ENCODE assay signal across 29 cellular contexts in genomic region chr12:130621696-130622298, GRCh38.
"Had no signal": no experiment of that assay in that cellular context is flagged by ENCODE, and none has a peak within 500 bp of the region (broad histone marks: within the 10 kb centered on the region; RNA-seq: fewer than 3 reads in every experiment).

No MANE protein-coding gene starts in this region.

- H3K4me1 Mint-ChIP-seq: activated B cell treated with CpG ODN at 0.5 μM for 24 hours; activated T-helper 17 cell treated with anti-CD3 and anti-CD28 coated beads, Interleukin-2, amount 50 U/mL, for 72 hours; T-helper 17 cell had no signal

- H3K27me3 Mint-ChIP-seq: activated B cell treated with CpG ODN at 0.5 μM for 24 hours; activated naive CD8-positive, alpha-beta T cell had no signal

- H3K27me3 ChIP-seq: brain microvascular endothelial cell, heart left ventricle had no signal

- H3K27ac ChIP-seq: brain microvascular endothelial cell, heart left ventricle, WERI-Rb-1 had no signal

- DNase-seq: activated B cell treated with CpG ODN at 0.5 μM for 24 hours; activated CD4-positive, alpha-beta T cell treated with anti-CD3 and anti-CD28 coated beads for 48 hours; activated CD4-positive, alpha-beta T cell treated with anti-CD3 and anti-CD28 coated beads, Interleukin-2, amount 50 U/mL, for 1 hour; activated CD4-positive, alpha-beta T cell treated with anti-CD3 and anti-CD28 coated beads, Interleukin-2, amount 50 U/mL, for 48 hours; activated CD8-positive, alpha-beta T cell treated with anti-CD3 and anti-CD28 coated beads for 36 hours; activated effector memory CD4-positive, alpha-beta T cell treated with Interleukin-2 at 50 U/mL for 16 hours; activated gamma-delta T cell treated with Interleukin-2 at 50 U/mL for 16 hours; activated naive CD4-positive, alpha-beta T cell treated with anti-CD3 and anti-CD28 coated beads, Interleukin-2, amount 50 U/mL, for 16 hours; activated naive CD4-positive, alpha-beta T cell treated with Interleukin-2 at 50 U/mL for 16 hours; activated T-cell treated with anti-CD3 and anti-CD28 coated beads, Interleukin-2, amount 50 U/mL, for 4 hours; amniotic stem cell; anterior cingulate cortex; brain microvascular endothelial cell; caudate nucleus; cortex of kidney; dermis blood vessel endothelial cell; effector CD8-positive, alpha-beta T cell; foreskin fibroblast; glutamatergic neuron; heart left ventricle; T-helper 1 cell; T-helper 17 cell; T1000; WERI-Rb-1 had no signal

- H3K4me1 ChIP-seq: heart left ventricle had no signal

- H3K36me3 ChIP-seq: brain microvascular endothelial cell, heart left ventricle, WERI-Rb-1 had no signal

- H3K9me3 Mint-ChIP-seq: activated CD8-positive, alpha-beta T cell treated with anti-CD3 and anti-CD28 coated beads for 36 hours; activated T-cell treated with anti-CD3 and anti-CD28 coated beads, Interleukin-2, amount 50 U/mL, for 4 hours; activated T-helper 17 cell treated with anti-CD3 and anti-CD28 coated beads, Interleukin-2, amount 50 U/mL, for 72 hours; T-helper 2 cell treated with Interferon-gamma antibody and Interleukin-4, amounts not matched to agents 5 μg/mL and 100 μg/mL, for 36 hours had no signal

- ATAC-seq: activated CD4-positive, CD25-positive, alpha-beta regulatory T cell treated with anti-CD3 and anti-CD28 coated beads, Interleukin-2, amount 50 U/mL, for 24 hours; activated CD8-positive, alpha-beta T cell treated with anti-CD3 and anti-CD28 coated beads for 36 hours; activated T-cell treated with anti-CD3 and anti-CD28 coated beads, Interleukin-2, amount 50 U/mL, for 4 hours; activated T-helper 17 cell treated with anti-CD3 and anti-CD28 coated beads, Interleukin-2, amount 50 U/mL, for 72 hours; esophagus mucosa; heart left ventricle; T-helper 17 cell had no signal

- H3K4me3 ChIP-seq: heart left ventricle had no signal

- H3K4me3 Mint-ChIP-seq: activated B cell treated with CpG ODN at 0.5 μM for 24 hours; activated CD8-positive, alpha-beta T cell treated with anti-CD3 and anti-CD28 coated beads for 36 hours; activated naive CD8-positive, alpha-beta T cell; activated T-cell treated with anti-CD3 and anti-CD28 coated beads, Interleukin-2, amount 50 U/mL, for 4 hours; activated T-helper 17 cell treated with anti-CD3 and anti-CD28 coated beads, Interleukin-2, amount 50 U/mL, for 72 hours; T-helper 17 cell; T-helper 2 cell treated with Interferon-gamma antibody and Interleukin-4, amounts not matched to agents 5 μg/mL and 100 μg/mL, for 36 hours had no signal

- H3K36me3 Mint-ChIP-seq: activated naive CD8-positive, alpha-beta T cell had no signal

- H3K27ac Mint-ChIP-seq: activated B cell treated with CpG ODN at 0.5 μM for 24 hours; activated CD8-positive, alpha-beta T cell treated with anti-CD3 and anti-CD28 coated beads for 36 hours; activated naive CD8-positive, alpha-beta T cell; activated T-helper 17 cell treated with anti-CD3 and anti-CD28 coated beads, Interleukin-2, amount 50 U/mL, for 72 hours; T-helper 17 cell; T-helper 2 cell treated with Interferon-gamma antibody and Interleukin-4, amounts not matched to agents 5 μg/mL and 100 μg/mL, for 36 hours had no signal
